In genomic region chr21:34807881-34808568, GRCh38 we compare ENCODE assay signal across 8 cellular contexts.
A peak's percentile ranks its signal among the peaks of the same experiment; 100 is the strongest.
DNase-seq lines count a peak whose midpoint lies in the region; ATAC-seq and TF ChIP-seq lines count a peak whose summit lies in the region.

No MANE protein-coding gene starts in this region.

- no peak for TF ChIP-seq RAD21 in SK-N-SH (IDR thresholded peaks at IDR 0.05; ENCODE audit: low read length)

- peak in 1 of 2 experiments; percentile 85; a peak in 1 of 4 replicates for TF ChIP-seq EP300 in SK-N-SH (IDR thresholded peaks at IDR 0.05; ENCODE audit: borderline replicate concordance in 1 of 2, low read depth in 1 of 2, low read length in 1 of 2)

- peak overlapping the region; percentile 74 for H3K9ac ChIP-seq in SK-N-SH

- intact Hi-C loops in lower lobe of right lung (cut with DNase I) = no loop called here

- H3K4me3 ChIP-seq in SK-N-SH (ENCODE audit: low read depth in 2 of 2, low read length in 1 of 2) (no peak overlapping the region), lower lobe of right lung (no peak overlapping the region)

- H3K4me3 Mint-ChIP-seq in activated naive CD8-positive, alpha-beta T cell treated with anti-CD3 and anti-CD28 coated beads for 36 hours = peak overlapping the region; percentile 47

- TF ChIP-seq CTCF in SK-N-SH (IDR thresholded peaks at IDR 0.05) (no peak), lower lobe of right lung (IDR thresholded peaks at IDR 0.05) (no peak)

- H3K4me2 ChIP-seq in SK-N-SH = peak overlapping the region; percentile 63

- CTCF ChIA-PET in SK-N-SH (lab: Yijun Ruan, JAX) = interaction anchor here (1.0 kb wide), 1 partner anchor 82 kb away, joined by 5 read pairs; no protein-coding TSS in a partner anchor

- no peaks in the 10 kb centered on the region for H3K9me2 ChIP-seq in SK-N-SH

- H3K27ac ChIP-seq in SK-N-SH (ENCODE audit: low read depth in 2 of 2, low read length in 1 of 2) (peak overlapping the region; percentile 62 to 99), lower lobe of right lung (peak overlapping the region; percentile 48)

- POLR2A ChIA-PET in SK-N-SH (lab: Yijun Ruan, JAX) = no interaction called here

- no peaks in the 10 kb centered on the region for H3K27me3 ChIP-seq in SK-N-SH (ENCODE audit: insufficient read depth)
- no peaks in the 10 kb centered on the region for H3K27me3 ChIP-seq in lower lobe of right lung (ENCODE audit: low read depth)

- H3K4me1 ChIP-seq in SK-N-SH (ENCODE audit: control insufficient read depth in 1 of 2, insufficient read depth in 2 of 2, low read depth in 1 of 2, low read length in 1 of 2) (peaks cover 32 to 38% of the 10 kb centered on the region in 2 experiments), lower lobe of right lung (peaks cover 42% of the 10 kb centered on the region)

- H3K36me3 Mint-ChIP-seq in activated naive CD8-positive, alpha-beta T cell treated with anti-CD3 and anti-CD28 coated beads for 36 hours = peaks cover 67% of the 10 kb centered on the region

- H3K27ac Mint-ChIP-seq in activated naive CD8-positive, alpha-beta T cell treated with anti-CD3 and anti-CD28 coated beads for 36 hours = peak overlapping the region; percentile 87

- H3K9me3 Mint-ChIP-seq in activated naive CD8-positive, alpha-beta T cell treated with anti-CD3 and anti-CD28 coated beads for 36 hours = peaks cover 15% of the 10 kb centered on the region

- no peaks in the 10 kb centered on the region for H4K20me1 ChIP-seq in SK-N-SH (ENCODE audit: insufficient read depth)

- peaks cover 55% of the 10 kb centered on the region for H3F3A ChIP-seq in SK-N-SH (replicated peaks; ENCODE audit: insufficient read depth)

- peaks cover 66% of the 10 kb centered on the region for H3K79me2 ChIP-seq in SK-N-SH (ENCODE audit: insufficient read depth)

- H2AFZ ChIP-seq in SK-N-SH (ENCODE audit: low read depth) = no peak overlapping the region

- H3K9me3 ChIP-seq in SK-N-SH (peaks cover 18% of the 10 kb centered on the region; the same call in 1 of the 2 replicates), lower lobe of right lung (no peaks in the 10 kb centered on the region)

- H3K4me1 Mint-ChIP-seq in activated naive CD8-positive, alpha-beta T cell treated with anti-CD3 and anti-CD28 coated beads for 36 hours = peaks cover 73% of the 10 kb centered on the region

- ATAC-seq in GM21447 (IDR thresholded peaks at IDR 0.05; ENCODE audit: unreplicated experiment) (peak; percentile 19), lower lobe of right lung (peak; percentile 40 to 55), HG02885 (IDR thresholded peaks at IDR 0.05; ENCODE audit: poor library complexity, unreplicated experiment) (no peak), GM19463 (IDR thresholded peaks at IDR 0.05; ENCODE audit: unreplicated experiment) (no peak), HG02571 (IDR thresholded peaks at IDR 0.05; ENCODE audit: unreplicated experiment) (no peak)

- H3K36me3 ChIP-seq in SK-N-SH (replicated peaks in 1 of 2; ENCODE audit: control insufficient read depth in 1 of 2, insufficient read depth in 2 of 2, low read length in 1 of 2) (peaks cover 2 to 37% of the 10 kb centered on the region in 2 experiments), lower lobe of right lung (peaks cover 35% of the 10 kb centered on the region)

- DNase-seq in SK-N-SH (no peak), lower lobe of right lung (peak; percentile 56)
- peak; percentile 67 for DNase-seq in activated naive CD8-positive, alpha-beta T cell treated with anti-CD3 and anti-CD28 coated beads for 36 hours
- DNase-seq in stimulated activated CD8-positive, alpha-beta memory T cell treated with anti-CD3 and anti-CD28 coated beads, Interleukin-7, amount 100 ng/mL, for 4 hours (ENCODE audit: low read depth in 2 of 2) = peak; percentile 41 to 63

- WGBS in SK-N-SH (ENCODE audit: low lambda C conversion rate) = 7% methylated on average over 8 of the region's 15 CpGs

- H3K27me3 Mint-ChIP-seq in activated naive CD8-positive, alpha-beta T cell treated with anti-CD3 and anti-CD28 coated beads for 36 hours = no peaks in the 10 kb centered on the region

TF ChIP-seq in SK-N-SH, 30 proteins besides CTCF, POLR2A, EP300 and RAD21:
- TF ChIP-seq POLR2AphosphoS5 (IDR thresholded peaks at IDR 0.05; ENCODE audit: low read depth, low read length) (0 out of 2 replicates have a peak, but pooled peaks have one; percentile 46), FOXJ3 (CRISPR knock-in tag; IDR thresholded peaks at IDR 0.05) (no peak), CHD2 (IDR thresholded peaks at IDR 0.05; ENCODE audit: low read length, partially characterized antibody) (no peak), FOSL2 (IDR thresholded peaks at IDR 0.05; ENCODE audit: borderline replicate concordance, low read depth) (peak; percentile 4), NFIC (IDR thresholded peaks at IDR 0.05; ENCODE audit: borderline replicate concordance) (peak; percentile 59), YY1 (IDR thresholded peaks at IDR 0.05; ENCODE audit: low read depth) (peak; percentile 75; the same call in 1 of the 2 replicates), TAF1 (IDR thresholded peaks at IDR 0.05; ENCODE audit: borderline replicate concordance, low read depth, low read length) (peak; percentile 31; the same call in 1 of the 2 replicates), ELF1 (IDR thresholded peaks at IDR 0.05) (peak; percentile 69), TEAD4 (IDR thresholded peaks at IDR 0.05; ENCODE audit: borderline replicate concordance, insufficient read depth) (peak; percentile 74; the same call in 1 of the 2 replicates), JUND (IDR thresholded peaks at IDR 0.05) (peak; percentile 10; the same call in 1 of the 2 replicates), GABPA (IDR thresholded peaks at IDR 0.05; ENCODE audit: low read depth) (peak; percentile 38; the same call in 1 of the 2 replicates), TCF12 (IDR thresholded peaks at IDR 0.05) (peak; percentile 92), SIN3A (IDR thresholded peaks at IDR 0.05; ENCODE audit: borderline replicate concordance, low read depth, low read length) (peak; percentile 19; the same call in 1 of the 2 replicates), NRF1 (IDR thresholded peaks at IDR 0.05; ENCODE audit: low read depth, low read length) (no peak), MEF2A (IDR thresholded peaks at IDR 0.05; ENCODE audit: borderline replicate concordance, low read depth) (0 out of 2 replicates have a peak, but pooled peaks have one; percentile 28), MXI1 (IDR thresholded peaks at IDR 0.05; ENCODE audit: low read depth, low read length) (no peak), RXRA (IDR thresholded peaks at IDR 0.05; ENCODE audit: borderline replicate concordance, low read depth) (peak; percentile 68), GATA2 (CRISPR knock-in tag; IDR thresholded peaks at IDR 0.05) (no peak)
- TF ChIP-seq, protein P1, sequence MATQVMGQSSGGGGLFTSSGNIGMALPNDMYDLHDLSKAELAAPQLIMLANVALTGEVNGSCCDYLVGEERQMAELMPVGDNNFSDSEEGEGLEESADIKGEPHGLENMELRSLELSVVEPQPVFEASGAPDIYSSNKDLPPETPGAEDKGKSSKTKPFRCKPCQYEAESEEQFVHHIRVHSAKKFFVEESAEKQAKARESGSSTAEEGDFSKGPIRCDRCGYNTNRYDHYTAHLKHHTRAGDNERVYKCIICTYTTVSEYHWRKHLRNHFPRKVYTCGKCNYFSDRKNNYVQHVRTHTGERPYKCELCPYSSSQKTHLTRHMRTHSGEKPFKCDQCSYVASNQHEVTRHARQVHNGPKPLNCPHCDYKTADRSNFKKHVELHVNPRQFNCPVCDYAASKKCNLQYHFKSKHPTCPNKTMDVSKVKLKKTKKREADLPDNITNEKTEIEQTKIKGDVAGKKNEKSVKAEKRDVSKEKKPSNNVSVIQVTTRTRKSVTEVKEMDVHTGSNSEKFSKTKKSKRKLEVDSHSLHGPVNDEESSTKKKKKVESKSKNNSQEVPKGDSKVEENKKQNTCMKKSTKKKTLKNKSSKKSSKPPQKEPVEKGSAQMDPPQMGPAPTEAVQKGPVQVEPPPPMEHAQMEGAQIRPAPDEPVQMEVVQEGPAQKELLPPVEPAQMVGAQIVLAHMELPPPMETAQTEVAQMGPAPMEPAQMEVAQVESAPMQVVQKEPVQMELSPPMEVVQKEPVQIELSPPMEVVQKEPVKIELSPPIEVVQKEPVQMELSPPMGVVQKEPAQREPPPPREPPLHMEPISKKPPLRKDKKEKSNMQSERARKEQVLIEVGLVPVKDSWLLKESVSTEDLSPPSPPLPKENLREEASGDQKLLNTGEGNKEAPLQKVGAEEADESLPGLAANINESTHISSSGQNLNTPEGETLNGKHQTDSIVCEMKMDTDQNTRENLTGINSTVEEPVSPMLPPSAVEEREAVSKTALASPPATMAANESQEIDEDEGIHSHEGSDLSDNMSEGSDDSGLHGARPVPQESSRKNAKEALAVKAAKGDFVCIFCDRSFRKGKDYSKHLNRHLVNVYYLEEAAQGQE (IDR thresholded peaks at IDR 0.05; ENCODE audit: low read depth, low read length) = peak; percentile 6; the same call in 1 of the 2 replicates
- TF ChIP-seq, protein P2, sequence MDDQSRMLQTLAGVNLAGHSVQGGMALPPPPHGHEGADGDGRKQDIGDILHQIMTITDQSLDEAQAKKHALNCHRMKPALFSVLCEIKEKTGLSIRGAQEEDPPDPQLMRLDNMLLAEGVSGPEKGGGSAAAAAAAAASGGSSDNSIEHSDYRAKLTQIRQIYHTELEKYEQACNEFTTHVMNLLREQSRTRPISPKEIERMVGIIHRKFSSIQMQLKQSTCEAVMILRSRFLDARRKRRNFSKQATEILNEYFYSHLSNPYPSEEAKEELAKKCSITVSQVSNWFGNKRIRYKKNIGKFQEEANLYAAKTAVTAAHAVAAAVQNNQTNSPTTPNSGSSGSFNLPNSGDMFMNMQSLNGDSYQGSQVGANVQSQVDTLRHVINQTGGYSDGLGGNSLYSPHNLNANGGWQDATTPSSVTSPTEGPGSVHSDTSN (IDR thresholded peaks at IDR 0.05) = peak; percentile 83
- TF ChIP-seq, protein P3, sequence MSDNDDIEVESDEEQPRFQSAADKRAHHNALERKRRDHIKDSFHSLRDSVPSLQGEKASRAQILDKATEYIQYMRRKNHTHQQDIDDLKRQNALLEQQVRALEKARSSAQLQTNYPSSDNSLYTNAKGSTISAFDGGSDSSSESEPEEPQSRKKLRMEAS (IDR thresholded peaks at IDR 0.05; ENCODE audit: low read depth) = peak; percentile 71
- TF ChIP-seq, protein P4, sequence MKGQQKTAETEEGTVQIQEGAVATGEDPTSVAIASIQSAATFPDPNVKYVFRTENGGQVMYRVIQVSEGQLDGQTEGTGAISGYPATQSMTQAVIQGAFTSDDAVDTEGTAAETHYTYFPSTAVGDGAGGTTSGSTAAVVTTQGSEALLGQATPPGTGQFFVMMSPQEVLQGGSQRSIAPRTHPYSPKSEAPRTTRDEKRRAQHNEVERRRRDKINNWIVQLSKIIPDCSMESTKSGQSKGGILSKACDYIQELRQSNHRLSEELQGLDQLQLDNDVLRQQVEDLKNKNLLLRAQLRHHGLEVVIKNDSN (IDR thresholded peaks at IDR 0.05; ENCODE audit: borderline replicate concordance, low read depth) = no peak

Comparison
In these comparisons a context has a peak if more than half of its experiments do, and no peak if none do; other contexts are left out.
1. ATAC-seq: peak in GM21447 (single experiment) and lower lobe of right lung (2 of 2); none in HG02885 (single experiment), GM19463 (single experiment) and HG02571 (single experiment).